8 cellular contexts compared by ENCODE assay signal in genomic region chr20:31661625-31662371, GRCh38. TPM values are rescaled to one million over a fixed set of nuclear protein-coding genes. Genes with fewer than 3 reads are reported as not detected.
DNase-seq lines count a peak whose midpoint lies in the region; ATAC-seq and TF ChIP-seq lines count a peak whose summit lies in the region.

No MANE protein-coding gene starts in this region.

- no peaks in the 10 kb centered on the region for H3K36me3 ChIP-seq in colonic mucosa

- intact Hi-C loops in colonic mucosa (cut with DNase I): loop anchor here (2.0 kb wide), 1 partner anchor 63 kb away; no protein-coding TSS in a partner anchor

- no peaks in the 10 kb centered on the region for H3K9me3 ChIP-seq in colonic mucosa

- TF ChIP-seq CTCF in colonic mucosa (IDR thresholded peaks at IDR 0.05): peak; percentile 79

- ATAC-seq in HG03045 (IDR thresholded peaks at IDR 0.05; ENCODE audit: unreplicated experiment): peak; percentile 66

- peak overlapping the region; percentile 19 for H3K4me3 ChIP-seq in colonic mucosa

- H3K27ac ChIP-seq in colonic mucosa: peak overlapping the region; percentile 56

- no peaks in the 10 kb centered on the region for H3K27me3 ChIP-seq in colonic mucosa

- peaks cover 18% of the 10 kb centered on the region for H3K4me1 ChIP-seq in colonic mucosa

- H3K9ac ChIP-seq in colonic mucosa (ENCODE audit: low read depth in 2 of 2, low read length in 2 of 2): peak overlapping the region; percentile 46 to 75

- peak; percentile 67 for DNase-seq in NCI-H1436 (lab: John Stamatoyannopoulos, UW)
- DNase-seq in NCI-H1436 treated with DMSO at 0.1 percent for 48 hours (lab: John Stamatoyannopoulos, UW): no peak
- DNase-seq in NCI-H2227 (lab: John Stamatoyannopoulos, UW; ENCODE audit: unreplicated experiment): peak; percentile 83
- DNase-seq in activated CD4-positive, alpha-beta T cell treated with anti-CD3 and anti-CD28 coated beads for 4 hours: peak; percentile 81
- peak; percentile 87 for DNase-seq in colonic mucosa
- DNase-seq in left kidney (ENCODE audit: low read depth, low spot score): peak; percentile 89
- DNase-seq in stimulated activated CD4-positive, alpha-beta T cell treated with anti-CD3 and anti-CD28 coated beads, Interleukin-1b, Interleukin-23, amount 100 ng/mL, for 48 hours: peak; percentile 72

RNA-seq across cellular contexts. Expression of gene COX4I2, which starts 24.1 kb away (rescaled TPM):
- under 1 TPM in 1 of 2 donors, not detected in 1; 0.52 TPM for total RNA-seq in colonic mucosa

RNA-seq across cellular contexts. Expression of gene ID1, which starts 56.7 kb away (rescaled TPM):
- 100 to 1,000 TPM; 134 to 179 TPM for total RNA-seq in colonic mucosa
